Comparison of ENCODE assay signal across 1 cellular context in genomic region chr7:2802504-2803341, GRCh38.
TF ChIP-seq lines count a peak whose summit lies in the region.

No MANE protein-coding gene starts in this region.

TF ChIP-seq in HepG2, 621 proteins besides CTCF, POLR2A, EP300 and RAD21 (continued from another document and continues in another):
- TF ChIP-seq SMYD3 (CRISPR knock-in tag; IDR thresholded peaks at IDR 0.05) (peak; percentile 17; the same call in 1 of the 2 replicates), BRD4 (CRISPR knock-in tag; IDR thresholded peaks at IDR 0.05) (no peak), ZNF530 (CRISPR knock-in tag; IDR thresholded peaks at IDR 0.05; ENCODE audit: low read depth) (no peak), ZFP91 (CRISPR knock-in tag; IDR thresholded peaks at IDR 0.05; ENCODE audit: borderline replicate concordance) (peak; percentile 80), KDM5A (IDR thresholded peaks at IDR 0.05; ENCODE audit: borderline replicate concordance, low read length) (no peak), TBL1XR1 (IDR thresholded peaks at IDR 0.05; ENCODE audit: borderline replicate concordance, low read length, partially characterized antibody) (no peak), ARNT (IDR thresholded peaks at IDR 0.05) (no peak), ARID3A (IDR thresholded peaks at IDR 0.05; ENCODE audit: low read depth, low read length) (peak; percentile 88), SIN3B (IDR thresholded peaks at IDR 0.05; ENCODE audit: low read length) (no peak), FOXP1 (IDR thresholded peaks at IDR 0.05) (peak; percentile 72), FOXP1 (CRISPR knock-in tag; IDR thresholded peaks at IDR 0.05) (peak; percentile 95), CC2D1A (CRISPR knock-in tag; IDR thresholded peaks at IDR 0.05) (no peak), NRL (CRISPR knock-in tag; IDR thresholded peaks at IDR 0.05; ENCODE audit: borderline replicate concordance) (no peak), NKX3-1 (CRISPR knock-in tag; IDR thresholded peaks at IDR 0.05) (peak; percentile 46; the same call in 1 of the 2 replicates), ZNF333 (CRISPR knock-in tag; IDR thresholded peaks at IDR 0.05; ENCODE audit: borderline replicate concordance) (0 out of 2 replicates have a peak, but pooled peaks have one; percentile 34), ZNF572 (CRISPR knock-in tag; IDR thresholded peaks at IDR 0.05) (0 out of 2 replicates have a peak, but pooled peaks have one; percentile 46), CENPX (CRISPR knock-in tag; IDR thresholded peaks at IDR 0.05) (no peak), BCL3 (CRISPR knock-in tag; IDR thresholded peaks at IDR 0.05) (no peak), IRF9 (CRISPR knock-in tag; IDR thresholded peaks at IDR 0.05; ENCODE audit: borderline replicate concordance) (no peak), GMEB2 (CRISPR knock-in tag; IDR thresholded peaks at IDR 0.05; ENCODE audit: low read depth) (no peak), ZNF503 (CRISPR knock-in tag; IDR thresholded peaks at IDR 0.05) (no peak; the same call in 1 of the 2 replicates), ZNF569 (CRISPR knock-in tag; IDR thresholded peaks at IDR 0.05; ENCODE audit: borderline replicate concordance) (no peak), CHD4 (IDR thresholded peaks at IDR 0.05; ENCODE audit: borderline replicate concordance, low read length) (no peak), PITX1 (CRISPR knock-in tag; IDR thresholded peaks at IDR 0.05) (peak; percentile 77), MAFK (conservative IDR thresholded peaks at IDR 0.05 in 1 of 2, IDR thresholded peaks at IDR 0.05 in 1 of 2; ENCODE audit: low read length in 2 of 2) (0 out of 4 replicates have a peak, but pooled peaks of 1 of the 2 experiments have one; percentile 19), MTF1 (CRISPR knock-in tag; IDR thresholded peaks at IDR 0.05) (no peak), ZFP1 (CRISPR knock-in tag; IDR thresholded peaks at IDR 0.05) (no peak), LRRFIP1 (CRISPR knock-in tag; conservative IDR thresholded peaks at IDR 0.05) (no peak), HMG20B (CRISPR knock-in tag; conservative IDR thresholded peaks at IDR 0.05) (no peak; the same call in 1 of the 2 replicates), ZNF761 (CRISPR knock-in tag; conservative IDR thresholded peaks at IDR 0.05) (peak; percentile 57; the same call in 1 of the 2 replicates), ATF3 (CRISPR knock-in tag; IDR thresholded peaks at IDR 0.05) (no peak), ZNF205 (CRISPR knock-in tag; IDR thresholded peaks at IDR 0.05) (0 out of 2 replicates have a peak, but pooled peaks have one; percentile 48), DMTF1 (CRISPR knock-in tag; IDR thresholded peaks at IDR 0.05) (no peak), ZNF746 (CRISPR knock-in tag; IDR thresholded peaks at IDR 0.05) (no peak), ZEB1 (IDR thresholded peaks at IDR 0.05; ENCODE audit: insufficient replicate concordance, low read depth) (no peak), CCAR2 (optimal IDR thresholded peaks at IDR 0.05; ENCODE audit: low read depth, low read length) (no peak), ETV6 (CRISPR knock-in tag; conservative IDR thresholded peaks at IDR 0.05) (no peak), MLX (CRISPR knock-in tag; IDR thresholded peaks at IDR 0.05) (peak; percentile 70; the same call in 1 of the 2 replicates), CAMTA2 (CRISPR knock-in tag; IDR thresholded peaks at IDR 0.05; ENCODE audit: borderline replicate concordance) (no peak), DRAP1 (CRISPR knock-in tag; IDR thresholded peaks at IDR 0.05) (peak; percentile 79), HHEX (CRISPR knock-in tag; IDR thresholded peaks at IDR 0.05) (peak; percentile 60), PAXIP1 (CRISPR knock-in tag; conservative IDR thresholded peaks at IDR 0.05) (peak; percentile 96), ZNF431 (CRISPR knock-in tag; IDR thresholded peaks at IDR 0.05; ENCODE audit: borderline replicate concordance, low read depth) (no peak), ZMYM3 (CRISPR knock-in tag; IDR thresholded peaks at IDR 0.05) (no peak; the same call in 1 of the 2 replicates), ZNF33B (CRISPR knock-in tag; IDR thresholded peaks at IDR 0.05) (no peak)
